8 cellular contexts compared by ENCODE assay signal in genomic region chrX:101051549-101052302, GRCh38. TPM values are rescaled to one million over a fixed set of nuclear protein-coding genes. Genes with fewer than 3 reads are reported as not detected.
DNase-seq lines count a peak whose midpoint lies in the region; ATAC-seq and TF ChIP-seq lines count a peak whose summit lies in the region.

A gene with protein sequence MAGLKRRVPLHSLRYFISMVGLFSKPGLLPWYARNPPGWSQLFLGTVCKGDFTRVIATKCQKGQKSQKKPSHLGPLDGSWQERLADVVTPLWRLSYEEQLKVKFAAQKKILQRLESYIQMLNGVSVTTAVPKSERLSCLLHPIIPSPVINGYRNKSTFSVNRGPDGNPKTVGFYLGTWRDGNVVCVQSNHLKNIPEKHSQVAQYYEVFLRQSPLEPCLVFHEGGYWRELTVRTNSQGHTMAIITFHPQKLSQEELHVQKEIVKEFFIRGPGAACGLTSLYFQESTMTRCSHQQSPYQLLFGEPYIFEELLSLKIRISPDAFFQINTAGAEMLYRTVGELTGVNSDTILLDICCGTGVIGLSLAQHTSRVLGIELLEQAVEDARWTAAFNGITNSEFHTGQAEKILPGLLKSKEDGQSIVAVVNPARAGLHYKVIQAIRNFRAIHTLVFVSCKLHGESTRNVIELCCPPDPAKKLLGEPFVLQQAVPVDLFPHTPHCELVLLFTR (minus strand): TSS chrX:101052111. CDS start chrX:101042289, 9,822 bp downstream.

- no peak for TF ChIP-seq CTCF in CD4-positive, alpha-beta T cell (IDR thresholded peaks at IDR 0.05)
- TF ChIP-seq CTCF in activated CD8-positive, alpha-beta T cell treated with anti-CD3 and anti-CD28 coated beads for 36 hours (IDR thresholded peaks at IDR 0.05): no peak

- H3K27ac ChIP-seq in CD4-positive, alpha-beta T cell (ENCODE audit: low read depth, low read length): peak within 1 kb of the TSS; percentile 77

- H3K27ac Mint-ChIP-seq in CD4-positive, alpha-beta T cell: peak within 1 kb of the TSS; percentile 95
- peak within 1 kb of the TSS; percentile 97 for H3K27ac Mint-ChIP-seq in activated CD8-positive, alpha-beta T cell treated with anti-CD3 and anti-CD28 coated beads for 36 hours

- DNase-seq in CD4-positive, alpha-beta T cell: peak; percentile 65 to 83 (median 74)
- DNase-seq in NCI-H774 (lab: John Stamatoyannopoulos, UW) (peak; percentile 68), medulla oblongata (ENCODE audit: extremely low spot score) (peak; percentile 76)
- peak; percentile 88 for DNase-seq in activated CD8-positive, alpha-beta T cell treated with anti-CD3 and anti-CD28 coated beads for 36 hours
- DNase-seq in effector CD4-positive, alpha-beta T cell: peak; percentile 64
- peak; percentile 46 to 75 (median 65) for DNase-seq in stimulated activated CD4-positive, alpha-beta T cell treated with anti-CD3 and anti-CD28 coated beads, TNF-alpha, amount 100 ng/mL, for 48 hours (ENCODE audit: low read depth in 3 of 3)

- no peaks in the 10 kb centered on the region for H3K9me3 Mint-ChIP-seq in CD4-positive, alpha-beta T cell
- no peaks in the 10 kb centered on the region for H3K9me3 Mint-ChIP-seq in activated CD8-positive, alpha-beta T cell treated with anti-CD3 and anti-CD28 coated beads for 36 hours

- peak within 1 kb of the TSS; percentile 90 for H3K4me3 Mint-ChIP-seq in CD4-positive, alpha-beta T cell
- H3K4me3 Mint-ChIP-seq in activated CD8-positive, alpha-beta T cell treated with anti-CD3 and anti-CD28 coated beads for 36 hours: peak within 1 kb of the TSS; percentile 87

- peaks cover 36% of the 10 kb centered on the region for H3K4me1 Mint-ChIP-seq in CD4-positive, alpha-beta T cell (ENCODE audit: low read depth)
- H3K4me1 Mint-ChIP-seq in activated CD8-positive, alpha-beta T cell treated with anti-CD3 and anti-CD28 coated beads for 36 hours (ENCODE audit: low read depth): peaks cover 27% of the 10 kb centered on the region

- no peaks in the 10 kb centered on the region for H3K27me3 ChIP-seq in CD4-positive, alpha-beta T cell (ENCODE audit: control insufficient read depth, insufficient read depth, low read length)

- no peaks in the 10 kb centered on the region for H3K9me3 ChIP-seq in CD4-positive, alpha-beta T cell (ENCODE audit: control insufficient read depth, low read length)

- intact Hi-C loops in CD4-positive, alpha-beta T cell (cut with DNase I, micrococcal nuclease): loop anchor here (2.0 to 5.0 kb wide), 2 partner anchors 47 to 341 kb away; partner anchors contain the start of genes CENPI (in 1 of the 2) and RPL36A (in 1 of the 2)
- intact Hi-C loops in activated CD8-positive, alpha-beta T cell treated with anti-CD3 and anti-CD28 coated beads for 36 hours (cut with micrococcal nuclease): no loop called here

- H3K27me3 Mint-ChIP-seq in CD4-positive, alpha-beta T cell: no peaks in the 10 kb centered on the region
- no peaks in the 10 kb centered on the region for H3K27me3 Mint-ChIP-seq in activated CD8-positive, alpha-beta T cell treated with anti-CD3 and anti-CD28 coated beads for 36 hours

- peak; percentile 85 for ATAC-seq in CD4-positive, alpha-beta T cell (ENCODE audit: poor library complexity)
- ATAC-seq in GM19395 (IDR thresholded peaks at IDR 0.05; ENCODE audit: unreplicated experiment): peak; percentile 94
- peak; percentile 71 for ATAC-seq in HG03558 (IDR thresholded peaks at IDR 0.05; ENCODE audit: extremely low read depth, unreplicated experiment)
- peak; percentile 90 for ATAC-seq in activated CD8-positive, alpha-beta T cell treated with anti-CD3 and anti-CD28 coated beads for 36 hours

- CTCF ChIA-PET in CD4-positive, alpha-beta T cell (lab: Charles Lee): no interaction called here
- CTCF ChIA-PET in activated CD8-positive, alpha-beta T cell treated with anti-CD3 and anti-CD28 coated beads for 36 hours (lab: Charles Lee): no interaction called here

- POLR2A ChIA-PET in CD4-positive, alpha-beta T cell (lab: Charles Lee): interaction anchor here (2.8 kb wide), 1 partner anchor 46 kb away, joined by 8 read pairs; the partner anchor contains the start of gene CENPI
- POLR2A ChIA-PET in activated CD8-positive, alpha-beta T cell treated with anti-CD3 and anti-CD28 coated beads for 36 hours (lab: Charles Lee): no interaction called here

- peaks cover 36% of the 10 kb centered on the region for H3K36me3 Mint-ChIP-seq in CD4-positive, alpha-beta T cell (ENCODE audit: low read depth)
- H3K36me3 Mint-ChIP-seq in activated CD8-positive, alpha-beta T cell treated with anti-CD3 and anti-CD28 coated beads for 36 hours (ENCODE audit: low read depth): peaks cover 17% of the 10 kb centered on the region

RNA-seq across cellular contexts. Expression of the gene that starts here (rescaled TPM):
- 10 to 100 TPM; 27.9 to 28.0 TPM for total RNA-seq in CD4-positive, alpha-beta T cell
- 10 to 100 TPM; 21.7 to 23.7 TPM for total RNA-seq in activated CD8-positive, alpha-beta T cell treated with anti-CD3 and anti-CD28 coated beads for 36 hours

Comparison
In these comparisons a context has a peak if more than half of its experiments do, and no peak if none do; other contexts are left out.
1. Peak in every context shown above with its lines: DNase-seq, ATAC-seq and H3K27ac ChIP-seq.